25 cellular contexts compared by ENCODE assay signal in the genomic region with DNA sequence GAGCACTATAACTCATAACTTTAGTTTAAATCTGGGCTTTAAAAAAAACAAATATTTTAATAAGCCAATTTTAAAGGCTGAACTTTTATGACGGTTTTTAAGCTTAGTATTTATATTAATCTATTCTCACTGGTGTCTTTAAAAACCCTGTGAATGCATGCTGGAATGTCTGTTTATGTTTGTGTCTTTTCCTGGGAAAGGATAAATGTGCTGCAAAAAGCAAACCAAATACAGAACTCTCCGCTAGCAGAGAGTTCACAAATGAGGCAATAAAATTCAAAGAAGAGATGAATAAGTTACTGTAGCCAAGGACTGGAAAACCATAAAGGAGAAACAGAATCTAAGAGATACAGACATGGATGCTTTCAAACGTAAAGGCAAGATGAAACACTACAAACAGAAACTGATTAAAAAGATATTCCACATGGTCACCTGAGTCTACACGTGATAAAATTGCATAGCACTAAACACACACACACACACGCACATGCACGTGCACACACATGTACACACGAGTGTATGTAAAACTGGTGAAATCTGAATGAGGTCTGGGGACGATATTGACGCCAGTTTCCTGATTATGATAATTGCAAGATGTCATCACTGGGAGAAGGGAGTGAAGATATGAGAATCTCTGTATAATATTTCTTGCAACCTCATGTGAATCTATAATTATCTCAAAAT. TPM values are rescaled to one million over a fixed set of nuclear protein-coding genes. Genes with fewer than 3 reads are reported as not detected.
DNase-seq lines count a peak whose midpoint lies in the region; ATAC-seq and TF ChIP-seq lines count a peak whose summit lies in the region.
"Had no signal": no experiment of that assay in that cellular context is flagged by ENCODE, and none has a peak within 500 bp of the region (broad histone marks: within the 10 kb centered on the region; RNA-seq: fewer than 3 reads in every experiment).

No MANE protein-coding gene starts in this region.

- H2AFZ ChIP-seq in hepatocyte: no peak overlapping the region

- peak overlapping the region; percentile 56 for H3K4me3 Mint-ChIP-seq in type B pancreatic cell
- H3K4me3 Mint-ChIP-seq: activated naive CD4-positive, alpha-beta T cell treated with anti-CD3 and anti-CD28 coated beads for 36 hours; activated T-cell treated with anti-CD3 and anti-CD28 coated beads, Interleukin-2, amount 50 U/mL, for 72 hours; immature natural killer cell; naive B cell had no signal

- no peak for TF ChIP-seq CTCF in breast epithelium (IDR thresholded peaks at IDR 0.05)
- TF ChIP-seq CTCF in hepatocyte (IDR thresholded peaks at IDR 0.05; ENCODE audit: poor library complexity): no peak
- no peak for TF ChIP-seq CTCF in type B pancreatic cell (conservative IDR thresholded peaks at IDR 0.05)

- H3K9me3 Mint-ChIP-seq in type B pancreatic cell: no peaks in the 10 kb centered on the region
- H3K9me3 Mint-ChIP-seq: activated naive CD4-positive, alpha-beta T cell treated with anti-CD3 and anti-CD28 coated beads for 36 hours; activated T-cell treated with anti-CD3 and anti-CD28 coated beads, Interleukin-2, amount 50 U/mL, for 72 hours; brain; immature natural killer cell had no signal

- H3K27me3 Mint-ChIP-seq in type B pancreatic cell: peaks cover 71% of the 10 kb centered on the region

- H3K36me3 ChIP-seq in breast epithelium: no peaks in the 10 kb centered on the region
- H3K36me3 ChIP-seq in hepatocyte (replicated peaks; ENCODE audit: insufficient read depth, low read depth): no peaks in the 10 kb centered on the region
- H3K36me3 ChIP-seq: gastroesophageal sphincter had no signal

- H3K27me3 ChIP-seq in breast epithelium: peaks cover 0 to 24% of the 10 kb centered on the region in 2 donors
- H3K27me3 ChIP-seq in hepatocyte: peaks cover 43% of the 10 kb centered on the region

- H3K27ac ChIP-seq in breast epithelium: no peak overlapping the region
- H3K27ac ChIP-seq in hepatocyte: peak overlapping the region; percentile 25
- H3K27ac ChIP-seq: epithelial cell of prostate had no signal

- no peak for TF ChIP-seq POLR2A in breast epithelium (IDR thresholded peaks at IDR 0.05)

- 54% methylated on average over 9 of the region's 9 CpGs for WGBS in hepatocyte (ENCODE audit: low lambda C conversion rate, missing lambda C conversion rate)

- intact Hi-C loops in breast epithelium (cut with DNase I; ENCODE audit: low total_unique reads): no loop called here

- H3K79me2 ChIP-seq in hepatocyte: peaks cover 48% of the 10 kb centered on the region

- peak overlapping the region; percentile 87 for H3K4me2 ChIP-seq in hepatocyte

- H3K4me1 Mint-ChIP-seq in type B pancreatic cell (ENCODE audit: unreplicated experiment): peaks cover 18% of the 10 kb centered on the region
- H3K4me1 Mint-ChIP-seq: immature natural killer cell, naive B cell had no signal

- DNase-seq in ELR (ENCODE audit: low read depth): peak; percentile 63
- no peak for DNase-seq in breast epithelium (ENCODE audit: low spot score in 2 of 2)
- DNase-seq in hepatocyte (ENCODE audit: low spot score): no peak
- no peak for DNase-seq in type B pancreatic cell (ENCODE audit: extremely low spot score, unreplicated experiment)
- no peak for DNase-seq in NAMALWA (ENCODE audit: low spot score)
- DNase-seq: activated CD4-positive, alpha-beta T cell treated with anti-CD3 and anti-CD28 coated beads, Interleukin-2, amount 50 U/mL, for 4 hours; activated CD4-positive, CD25-positive, alpha-beta regulatory T cell; activated naive CD4-positive, alpha-beta T cell treated with anti-CD3 and anti-CD28 coated beads for 36 hours; activated T-cell treated with anti-CD3 and anti-CD28 coated beads, Interleukin-2, amount 50 U/mL, for 72 hours; DND-41; hippocampal formation; immature natural killer cell; mesendoderm; naive B cell; NCI-H2081; NCI-H226; NCI-H69; nucleus accumbens; stimulated activated CD4-positive, alpha-beta T cell treated with anti-CD3 and anti-CD28 coated beads, Interleukin-2, amount 100 ng/mL, for 24 hours; trophoblast cell had no signal

- H4K20me1 ChIP-seq in hepatocyte (ENCODE audit: insufficient read depth, poor library complexity, severe bottlenecking): no peaks in the 10 kb centered on the region

- H3K9me3 ChIP-seq in breast epithelium (no peaks in the 10 kb centered on the region), hepatocyte (ENCODE audit: low read depth) (no peaks in the 10 kb centered on the region)
- H3K9me3 ChIP-seq: gastroesophageal sphincter had no signal

- peaks cover 20% of the 10 kb centered on the region for H3K36me3 Mint-ChIP-seq in type B pancreatic cell
- H3K36me3 Mint-ChIP-seq: brain, immature natural killer cell, naive B cell had no signal

- ATAC-seq in HG03039 (IDR thresholded peaks at IDR 0.05; ENCODE audit: unreplicated experiment) (no peak), GM21381 (IDR thresholded peaks at IDR 0.05; ENCODE audit: unreplicated experiment) (no peak)
- ATAC-seq: activated T-cell treated with anti-CD3 and anti-CD28 coated beads, Interleukin-2, amount 50 U/mL, for 72 hours; gastroesophageal sphincter had no signal

- H3K4me1 ChIP-seq in breast epithelium (no peaks in the 10 kb centered on the region), hepatocyte (ENCODE audit: insufficient read depth) (peaks cover 5% of the 10 kb centered on the region)

- H3K4me3 ChIP-seq in breast epithelium: peak overlapping the region; percentile 63 to 86 (median 78)
- no peak overlapping the region for H3K4me3 ChIP-seq in hepatocyte
- H3K4me3 ChIP-seq: gastroesophageal sphincter had no signal

- H3K9me2 ChIP-seq in hepatocyte (replicated peaks; ENCODE audit: insufficient read depth): no peaks in the 10 kb centered on the region

- no peak overlapping the region for H3K27ac Mint-ChIP-seq in type B pancreatic cell
- H3K27ac Mint-ChIP-seq: activated naive CD4-positive, alpha-beta T cell treated with anti-CD3 and anti-CD28 coated beads for 36 hours; activated T-cell treated with anti-CD3 and anti-CD28 coated beads, Interleukin-2, amount 50 U/mL, for 72 hours; brain; immature natural killer cell; naive B cell had no signal

RNA-seq across cellular contexts. Expression of gene TWIST2, which starts 4.4 kb away (rescaled TPM):
- total RNA-seq in breast epithelium (100 to 1,000 TPM in 2 of 3 donors, 10 to 100 TPM in 1; 38.2 to 200 (median 178) TPM), hepatocyte (19.7 and 21.1 TPM in 2 replicates), type B pancreatic cell (ENCODE audit: low replicate concordance) (0.95 and 27.3 TPM in 2 replicates)
- 11.3 and 13.5 TPM in 2 replicates for polyA plus RNA-seq in hepatocyte
- total RNA-seq: activated naive CD4-positive, alpha-beta T cell treated with anti-CD3 and anti-CD28 coated beads for 36 hours; activated T-cell treated with anti-CD3 and anti-CD28 coated beads, Interleukin-2, amount 50 U/mL, for 72 hours had no signal
